18 cellular contexts compared by ENCODE assay signal in the genomic region with DNA sequence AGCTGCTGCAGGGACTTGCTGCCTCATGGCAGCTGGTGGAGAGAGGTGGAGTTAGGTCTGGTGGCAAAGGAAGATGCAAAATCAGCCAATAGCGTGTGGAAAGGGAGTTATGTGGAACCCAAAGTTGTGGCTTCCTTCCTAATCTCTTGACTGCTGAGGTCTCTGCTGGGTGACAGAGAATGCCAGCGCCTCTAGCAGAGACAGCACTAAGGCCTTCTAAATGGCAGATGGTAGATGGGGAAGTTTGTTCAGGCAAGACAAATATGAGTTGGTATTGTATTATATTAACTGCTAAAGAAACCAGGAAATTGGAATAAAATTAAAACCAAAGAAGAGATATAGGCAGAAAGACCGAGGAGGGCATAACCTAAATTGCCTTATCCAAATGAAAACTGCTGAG.
"Had no signal": no experiment of that assay in that cellular context is flagged by ENCODE, and none has a peak within 500 bp of the region (broad histone marks: within the 10 kb centered on the region; RNA-seq: fewer than 3 reads in every experiment).

No MANE protein-coding gene starts in this region.

- H3K27me3 ChIP-seq: dorsolateral prefrontal cortex, heart right ventricle, stomach, transverse colon had no signal

- ATAC-seq: heart right ventricle; lower lobe of right lung; sciatic nerve; stimulated activated naive B cell treated with anti-CD40 and anti-IgM and Interleukin-4, amounts not matched to agents 10 μg/mL and 1 μg/mL and 100 μg/mL, for 72 hours had no signal

- DNase-seq: cortex of kidney; dorsolateral prefrontal cortex; effector CD8-positive, alpha-beta T cell; foreskin melanocyte; heart right ventricle; hypothalamus; left ventricle myocardium inferior; lower lobe of right lung; naive B cell; stimulated activated CD4-positive, alpha-beta T cell treated with anti-CD3 and anti-CD28 coated beads, Interleukin-2, amount 100 ng/mL, for 24 hours; stimulated activated CD4-positive, alpha-beta T cell treated with anti-CD3 and anti-CD28 coated beads, Interleukin-4, amount 100 ng/mL, for 4 hours; stimulated activated naive B cell treated with anti-CD40 and anti-IgM and Interleukin-4, amounts not matched to agents 10 μg/mL and 1 μg/mL and 100 μg/mL, for 72 hours; stomach; substantia nigra; transverse colon had no signal

- H3K4me3 ChIP-seq: dorsolateral prefrontal cortex, heart right ventricle, left ventricle myocardium inferior, lower lobe of right lung, skin epidermis, stomach, thoracic aorta, transverse colon had no signal

- H3K9me3 ChIP-seq: lower lobe of right lung, thoracic aorta, transverse colon had no signal

- H3K36me3 ChIP-seq: heart right ventricle, left ventricle myocardium inferior, lower lobe of right lung, thoracic aorta, transverse colon had no signal

- H3K4me1 ChIP-seq: heart right ventricle, left ventricle myocardium inferior, lower lobe of right lung, stomach, transverse colon had no signal

- H3K27ac ChIP-seq: dorsolateral prefrontal cortex, heart right ventricle, left ventricle myocardium inferior, lower lobe of right lung, skin epidermis, stomach, thoracic aorta, transverse colon had no signal
